2 cellular contexts compared by ENCODE assay signal in the genomic region with DNA sequence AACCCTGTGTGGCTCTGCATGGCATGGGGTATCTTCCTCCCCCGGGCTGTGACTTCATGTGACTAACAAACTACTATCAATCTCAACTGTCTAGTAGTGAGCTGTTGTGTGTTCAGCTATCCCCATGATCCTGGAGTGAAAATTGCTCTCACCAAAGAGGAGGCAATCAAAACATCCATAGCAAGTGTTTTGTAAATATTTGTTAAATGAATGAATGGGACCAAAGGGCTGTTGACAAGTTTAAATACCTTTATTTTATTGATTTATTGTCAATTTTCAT.
TF ChIP-seq lines count a peak whose summit lies in the region.

No MANE protein-coding gene starts in this region.

TF ChIP-seq in GM23338, 12 proteins besides CTCF, POLR2A, EP300 and RAD21 (continued from another document):
- TF ChIP-seq NANOG (IDR thresholded peaks at IDR 0.05; ENCODE audit: borderline replicate concordance), result no peak
- no peak for TF ChIP-seq CREB1 (CRISPR knock-in tag; IDR thresholded peaks at IDR 0.05; ENCODE audit: low read depth)
- TF ChIP-seq, protein P1, sequence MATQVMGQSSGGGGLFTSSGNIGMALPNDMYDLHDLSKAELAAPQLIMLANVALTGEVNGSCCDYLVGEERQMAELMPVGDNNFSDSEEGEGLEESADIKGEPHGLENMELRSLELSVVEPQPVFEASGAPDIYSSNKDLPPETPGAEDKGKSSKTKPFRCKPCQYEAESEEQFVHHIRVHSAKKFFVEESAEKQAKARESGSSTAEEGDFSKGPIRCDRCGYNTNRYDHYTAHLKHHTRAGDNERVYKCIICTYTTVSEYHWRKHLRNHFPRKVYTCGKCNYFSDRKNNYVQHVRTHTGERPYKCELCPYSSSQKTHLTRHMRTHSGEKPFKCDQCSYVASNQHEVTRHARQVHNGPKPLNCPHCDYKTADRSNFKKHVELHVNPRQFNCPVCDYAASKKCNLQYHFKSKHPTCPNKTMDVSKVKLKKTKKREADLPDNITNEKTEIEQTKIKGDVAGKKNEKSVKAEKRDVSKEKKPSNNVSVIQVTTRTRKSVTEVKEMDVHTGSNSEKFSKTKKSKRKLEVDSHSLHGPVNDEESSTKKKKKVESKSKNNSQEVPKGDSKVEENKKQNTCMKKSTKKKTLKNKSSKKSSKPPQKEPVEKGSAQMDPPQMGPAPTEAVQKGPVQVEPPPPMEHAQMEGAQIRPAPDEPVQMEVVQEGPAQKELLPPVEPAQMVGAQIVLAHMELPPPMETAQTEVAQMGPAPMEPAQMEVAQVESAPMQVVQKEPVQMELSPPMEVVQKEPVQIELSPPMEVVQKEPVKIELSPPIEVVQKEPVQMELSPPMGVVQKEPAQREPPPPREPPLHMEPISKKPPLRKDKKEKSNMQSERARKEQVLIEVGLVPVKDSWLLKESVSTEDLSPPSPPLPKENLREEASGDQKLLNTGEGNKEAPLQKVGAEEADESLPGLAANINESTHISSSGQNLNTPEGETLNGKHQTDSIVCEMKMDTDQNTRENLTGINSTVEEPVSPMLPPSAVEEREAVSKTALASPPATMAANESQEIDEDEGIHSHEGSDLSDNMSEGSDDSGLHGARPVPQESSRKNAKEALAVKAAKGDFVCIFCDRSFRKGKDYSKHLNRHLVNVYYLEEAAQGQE (IDR thresholded peaks at IDR 0.05; ENCODE audit: unreplicated experiment), result no peak
- TF ChIP-seq EZH2phosphoT487 (IDR thresholded peaks at IDR 0.05; ENCODE audit: unreplicated experiment), result no peak
- TF ChIP-seq EZH2 (IDR thresholded peaks at IDR 0.05; ENCODE audit: low read depth, unreplicated experiment), result no peak
- TF ChIP-seq ZNF331 (CRISPR knock-in tag; IDR thresholded peaks at IDR 0.05; ENCODE audit: low read depth), result no peak
- TF ChIP-seq STAT1 (IDR thresholded peaks at IDR 0.05; ENCODE audit: unreplicated experiment), result no peak
- TF ChIP-seq JUNB (IDR thresholded peaks at IDR 0.05; ENCODE audit: unreplicated experiment), result no peak
- TF ChIP-seq, protein P2, sequence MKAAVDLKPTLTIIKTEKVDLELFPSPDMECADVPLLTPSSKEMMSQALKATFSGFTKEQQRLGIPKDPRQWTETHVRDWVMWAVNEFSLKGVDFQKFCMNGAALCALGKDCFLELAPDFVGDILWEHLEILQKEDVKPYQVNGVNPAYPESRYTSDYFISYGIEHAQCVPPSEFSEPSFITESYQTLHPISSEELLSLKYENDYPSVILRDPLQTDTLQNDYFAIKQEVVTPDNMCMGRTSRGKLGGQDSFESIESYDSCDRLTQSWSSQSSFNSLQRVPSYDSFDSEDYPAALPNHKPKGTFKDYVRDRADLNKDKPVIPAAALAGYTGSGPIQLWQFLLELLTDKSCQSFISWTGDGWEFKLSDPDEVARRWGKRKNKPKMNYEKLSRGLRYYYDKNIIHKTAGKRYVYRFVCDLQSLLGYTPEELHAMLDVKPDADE (IDR thresholded peaks at IDR 0.05), result no peak
- TF ChIP-seq, protein P3, sequence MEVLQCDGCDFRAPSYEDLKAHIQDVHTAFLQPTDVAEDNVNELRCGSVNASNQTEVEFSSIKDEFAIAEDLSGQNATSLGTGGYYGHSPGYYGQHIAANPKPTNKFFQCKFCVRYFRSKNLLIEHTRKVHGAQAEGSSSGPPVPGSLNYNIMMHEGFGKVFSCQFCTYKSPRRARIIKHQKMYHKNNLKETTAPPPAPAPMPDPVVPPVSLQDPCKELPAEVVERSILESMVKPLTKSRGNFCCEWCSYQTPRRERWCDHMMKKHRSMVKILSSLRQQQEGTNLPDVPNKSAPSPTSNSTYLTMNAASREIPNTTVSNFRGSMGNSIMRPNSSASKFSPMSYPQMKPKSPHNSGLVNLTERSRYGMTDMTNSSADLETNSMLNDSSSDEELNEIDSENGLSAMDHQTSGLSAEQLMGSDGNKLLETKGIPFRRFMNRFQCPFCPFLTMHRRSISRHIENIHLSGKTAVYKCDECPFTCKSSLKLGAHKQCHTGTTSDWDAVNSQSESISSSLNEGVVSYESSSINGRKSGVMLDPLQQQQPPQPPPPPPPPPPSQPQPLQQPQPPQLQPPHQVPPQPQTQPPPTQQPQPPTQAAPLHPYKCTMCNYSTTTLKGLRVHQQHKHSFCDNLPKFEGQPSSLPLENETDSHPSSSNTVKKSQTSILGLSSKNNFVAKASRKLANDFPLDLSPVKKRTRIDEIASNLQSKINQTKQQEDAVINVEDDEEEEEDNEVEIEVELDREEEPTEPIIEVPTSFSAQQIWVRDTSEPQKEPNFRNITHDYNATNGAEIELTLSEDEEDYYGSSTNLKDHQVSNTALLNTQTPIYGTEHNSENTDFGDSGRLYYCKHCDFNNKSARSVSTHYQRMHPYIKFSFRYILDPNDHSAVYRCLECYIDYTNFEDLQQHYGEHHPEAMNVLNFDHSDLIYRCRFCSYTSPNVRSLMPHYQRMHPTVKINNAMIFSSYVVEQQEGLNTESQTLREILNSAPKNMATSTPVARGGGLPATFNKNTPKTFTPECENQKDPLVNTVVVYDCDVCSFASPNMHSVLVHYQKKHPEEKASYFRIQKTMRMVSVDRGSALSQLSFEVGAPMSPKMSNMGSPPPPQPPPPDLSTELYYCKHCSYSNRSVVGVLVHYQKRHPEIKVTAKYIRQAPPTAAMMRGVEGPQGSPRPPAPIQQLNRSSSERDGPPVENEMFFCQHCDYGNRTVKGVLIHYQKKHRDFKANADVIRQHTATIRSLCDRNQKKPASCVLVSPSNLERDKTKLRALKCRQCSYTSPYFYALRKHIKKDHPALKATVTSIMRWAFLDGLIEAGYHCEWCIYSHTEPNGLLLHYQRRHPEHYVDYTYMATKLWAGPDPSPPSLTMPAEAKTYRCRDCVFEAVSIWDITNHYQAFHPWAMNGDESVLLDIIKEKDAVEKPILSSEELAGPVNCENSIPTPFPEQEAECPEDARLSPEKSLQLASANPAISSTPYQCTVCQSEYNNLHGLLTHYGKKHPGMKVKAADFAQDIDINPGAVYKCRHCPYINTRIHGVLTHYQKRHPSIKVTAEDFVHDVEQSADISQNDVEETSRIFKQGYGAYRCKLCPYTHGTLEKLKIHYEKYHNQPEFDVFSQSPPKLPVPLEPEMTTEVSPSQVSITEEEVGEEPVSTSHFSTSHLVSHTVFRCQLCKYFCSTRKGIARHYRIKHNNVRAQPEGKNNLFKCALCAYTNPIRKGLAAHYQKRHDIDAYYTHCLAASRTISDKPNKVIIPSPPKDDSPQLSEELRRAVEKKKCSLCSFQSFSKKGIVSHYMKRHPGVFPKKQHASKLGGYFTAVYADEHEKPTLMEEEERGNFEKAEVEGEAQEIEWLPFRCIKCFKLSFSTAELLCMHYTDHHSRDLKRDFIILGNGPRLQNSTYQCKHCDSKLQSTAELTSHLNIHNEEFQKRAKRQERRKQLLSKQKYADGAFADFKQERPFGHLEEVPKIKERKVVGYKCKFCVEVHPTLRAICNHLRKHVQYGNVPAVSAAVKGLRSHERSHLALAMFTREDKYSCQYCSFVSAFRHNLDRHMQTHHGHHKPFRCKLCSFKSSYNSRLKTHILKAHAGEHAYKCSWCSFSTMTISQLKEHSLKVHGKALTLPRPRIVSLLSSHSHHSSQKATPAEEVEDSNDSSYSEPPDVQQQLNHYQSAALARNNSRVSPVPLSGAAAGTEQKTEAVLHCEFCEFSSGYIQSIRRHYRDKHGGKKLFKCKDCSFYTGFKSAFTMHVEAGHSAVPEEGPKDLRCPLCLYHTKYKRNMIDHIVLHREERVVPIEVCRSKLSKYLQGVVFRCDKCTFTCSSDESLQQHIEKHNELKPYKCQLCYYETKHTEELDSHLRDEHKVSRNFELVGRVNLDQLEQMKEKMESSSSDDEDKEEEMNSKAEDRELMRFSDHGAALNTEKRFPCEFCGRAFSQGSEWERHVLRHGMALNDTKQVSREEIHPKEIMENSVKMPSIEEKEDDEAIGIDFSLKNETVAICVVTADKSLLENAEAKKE (CRISPR knock-in tag; IDR thresholded peaks at IDR 0.05), result no peak

TF ChIP-seq in GM12878, 131 proteins besides CTCF, POLR2A, EP300 and RAD21 (continued from another document):
- no peak for TF ChIP-seq ASH2L (IDR thresholded peaks at IDR 0.05; ENCODE audit: borderline replicate concordance, low read depth)
- TF ChIP-seq MYB (IDR thresholded peaks at IDR 0.05; ENCODE audit: borderline replicate concordance, low read depth, low read length), result no peak
- TF ChIP-seq IKZF1 (conservative IDR thresholded peaks at IDR 0.05), result no peak
